Comparison of ENCODE assay signal across 11 cellular contexts in genomic region chr3:52248816-52249547, GRCh38. TPM values are rescaled to one million over a fixed set of nuclear protein-coding genes. Genes with fewer than 3 reads are reported as not detected.
DNase-seq lines count a peak whose midpoint lies in the region; ATAC-seq and TF ChIP-seq lines count a peak whose summit lies in the region.
"Had no signal": no experiment of that assay in that cellular context is flagged by ENCODE, and none has a peak within 500 bp of the region (broad histone marks: within the 10 kb centered on the region; RNA-seq: fewer than 3 reads in every experiment).

No MANE protein-coding gene starts in this region.

- H3K27me3 Mint-ChIP-seq in activated naive CD4-positive, alpha-beta T cell treated with anti-CD3 and anti-CD28 coated beads, Interleukin-2, amount 10 ng/mL, durations not matched to agents 7 days and 5 days: no peaks in the 10 kb centered on the region

- H3K27me3 ChIP-seq in testis: no peaks in the 10 kb centered on the region
- H3K27me3 ChIP-seq: upper lobe of left lung had no signal

- CTCF ChIA-PET in activated naive CD4-positive, alpha-beta T cell treated with anti-CD3 and anti-CD28 coated beads, Interleukin-2, amount 10 ng/mL, durations not matched to agents 7 days and 5 days (lab: Charles Lee): interaction anchor here (0.9 to 2.2 kb wide), 2 partner anchors 9 to 19 kb away, joined by 3 to 8 read pairs; no protein-coding TSS in a partner anchor

- no peaks in the 10 kb centered on the region for H3K9me3 Mint-ChIP-seq in activated naive CD4-positive, alpha-beta T cell treated with anti-CD3 and anti-CD28 coated beads, Interleukin-2, amount 10 ng/mL, durations not matched to agents 7 days and 5 days

- no peak overlapping the region for H3K4me3 ChIP-seq in testis
- H3K4me3 ChIP-seq: upper lobe of left lung had no signal

- peak overlapping the region in 1 of 2 donors; percentile 24 for H3K27ac ChIP-seq in testis

- H3K4me1 Mint-ChIP-seq in activated naive CD4-positive, alpha-beta T cell treated with anti-CD3 and anti-CD28 coated beads, Interleukin-2, amount 10 ng/mL, durations not matched to agents 7 days and 5 days: peaks cover 91% of the 10 kb centered on the region

- no peak for TF ChIP-seq CTCF in testis (IDR thresholded peaks at IDR 0.05)

- intact Hi-C loops in left ventricle myocardium superior (cut with micrococcal nuclease): no loop called here
- intact Hi-C loops in testis (cut with DNase I; ENCODE audit: low total_unique reads): no loop called here

- WGBS in testis, 2 donors: 76 to 83% methylated on average over 8 to 10 of the region's 10 CpGs

- DNase-seq in activated naive CD4-positive, alpha-beta T cell treated with anti-CD3 and anti-CD28 coated beads, Interleukin-2, amount 10 ng/mL, durations not matched to agents 7 days and 5 days: peak; percentile 25
- DNase-seq in activated naive CD4-positive, alpha-beta T cell treated with anti-CD3 and anti-CD28 coated beads, Interleukin-2, amount 50 U/mL, for 16 hours: no peak
- peak; percentile 57 for DNase-seq in activated CD8-positive, alpha-beta memory T cell treated with anti-CD3 and anti-CD28 coated beads, Interleukin-2, amount 50 U/mL, for 48 hours
- peak; percentile 73 for DNase-seq in left ventricle myocardium superior
- DNase-seq in testis: peak; percentile 33
- DNase-seq in NCI-H1048 (lab: John Stamatoyannopoulos, UW): no peak
- DNase-seq in midbrain (lab: John Stamatoyannopoulos, UW): no peak
- DNase-seq in NCI-H187 (lab: John Stamatoyannopoulos, UW): no peak
- DNase-seq: upper lobe of left lung had no signal

- H3K9me3 ChIP-seq in testis: no peaks in the 10 kb centered on the region
- H3K9me3 ChIP-seq: upper lobe of left lung had no signal

- H3K36me3 ChIP-seq in testis (ENCODE audit: low read depth, missing control alignments): no peaks in the 10 kb centered on the region

- peaks cover 11% of the 10 kb centered on the region for H3K4me1 ChIP-seq in testis

- ATAC-seq in left ventricle myocardium superior: no peak

- H3K27ac Mint-ChIP-seq in activated naive CD4-positive, alpha-beta T cell treated with anti-CD3 and anti-CD28 coated beads, Interleukin-2, amount 10 ng/mL, durations not matched to agents 7 days and 5 days: peak overlapping the region; percentile 81

- no peak for TF ChIP-seq POLR2A in testis (IDR thresholded peaks at IDR 0.05)

- peaks cover 67% of the 10 kb centered on the region for H3K36me3 Mint-ChIP-seq in activated naive CD4-positive, alpha-beta T cell treated with anti-CD3 and anti-CD28 coated beads, Interleukin-2, amount 10 ng/mL, durations not matched to agents 7 days and 5 days

- peak overlapping the region; percentile 14 for H3K4me3 Mint-ChIP-seq in activated naive CD4-positive, alpha-beta T cell treated with anti-CD3 and anti-CD28 coated beads, Interleukin-2, amount 10 ng/mL, durations not matched to agents 7 days and 5 days

RNA-seq across cellular contexts. Expression of gene PPM1M, which starts 3.4 kb away (rescaled TPM):
- 9.0 TPM for total RNA-seq in left ventricle myocardium superior
- 10 to 100 TPM; 12.9 to 15.2 TPM for total RNA-seq in testis
- 22.2 TPM for polyA plus RNA-seq in testis (ENCODE audit: insufficient read depth, low read depth, low replicate concordance)

RNA-seq across cellular contexts. Expression of gene TWF2, which starts 10.0 kb away (rescaled TPM):
- total RNA-seq in left ventricle myocardium superior (103 TPM), testis (10 to 100 TPM; 36.5 to 58.1 TPM)
- 30.0 TPM for polyA plus RNA-seq in testis (ENCODE audit: insufficient read depth, low read depth, low replicate concordance)

RNA-seq across cellular contexts. Expression of gene TLR9, which starts 23.5 kb away (rescaled TPM):
- total RNA-seq in left ventricle myocardium superior: 0.17 TPM
- under 1 TPM; 0.08 to 0.25 TPM for total RNA-seq in testis
- polyA plus RNA-seq in testis (ENCODE audit: insufficient read depth, low read depth, low replicate concordance): 0.20 TPM
- total RNA-seq: HT1080, NCI-H460 had no signal

RNA-seq across cellular contexts. Expression of gene WDR82, which starts 29.5 kb away (rescaled TPM):
- 67.5 TPM for total RNA-seq in left ventricle myocardium superior
- total RNA-seq in testis: 10 to 100 TPM; 76.1 to 85.7 TPM
- polyA plus RNA-seq in testis (ENCODE audit: insufficient read depth, low read depth, low replicate concordance): 80.9 TPM

RNA-seq across cellular contexts. Expression of gene GLYCTK, which starts 38.6 kb away (rescaled TPM):
- 4.0 TPM for total RNA-seq in left ventricle myocardium superior
- 10 to 100 TPM in 1 of 2 donors, 1 to 10 TPM in 1; 9.7 to 15.6 TPM for total RNA-seq in testis
- polyA plus RNA-seq in testis (ENCODE audit: insufficient read depth, low read depth, low replicate concordance): 6.3 TPM

Comparison
In these comparisons a context has a peak if more than half of its experiments do, and no peak if none do; other contexts are left out.
1. DNase-seq: peak in activated naive CD4-positive, alpha-beta T cell treated with anti-CD3 and anti-CD28 coated beads, Interleukin-2, amount 10 ng/mL, durations not matched to agents 7 days and 5 days (single experiment), activated CD8-positive, alpha-beta memory T cell treated with anti-CD3 and anti-CD28 coated beads, Interleukin-2, amount 50 U/mL, for 48 hours (single experiment), left ventricle myocardium superior (single experiment) and testis (single experiment); none in activated naive CD4-positive, alpha-beta T cell treated with anti-CD3 and anti-CD28 coated beads, Interleukin-2, amount 50 U/mL, for 16 hours (single experiment), NCI-H1048 (single experiment), midbrain (single experiment) and NCI-H187 (0 of 2).